22 cellular contexts compared by ENCODE assay signal in the genomic region with DNA sequence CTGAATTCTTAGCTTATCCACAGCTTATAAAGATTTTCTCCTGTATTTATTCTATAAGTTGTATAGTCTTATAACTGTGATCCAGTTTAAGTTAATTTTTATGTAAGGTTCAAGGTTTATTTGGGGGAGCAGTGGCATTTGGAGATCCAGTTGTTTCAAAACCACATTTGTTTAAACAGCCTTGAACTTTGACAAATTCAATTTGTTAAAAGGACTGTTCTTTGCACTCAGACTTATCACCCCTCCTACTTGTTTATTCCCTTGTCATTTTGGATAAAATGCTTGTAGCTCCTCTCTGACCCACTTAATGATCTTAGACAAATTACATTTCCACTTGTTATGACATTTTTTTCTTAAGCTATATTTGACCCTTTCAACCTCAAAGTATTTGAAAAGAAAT.
"Had no signal": no experiment of that assay in that cellular context is flagged by ENCODE, and none has a peak within 500 bp of the region (broad histone marks: within the 10 kb centered on the region; RNA-seq: fewer than 3 reads in every experiment).

No MANE protein-coding gene starts in this region.

- DNase-seq: colonic mucosa; cortex of kidney; effector CD8-positive, alpha-beta T cell; effector memory CD8-positive, alpha-beta T cell; endodermal cell; erythroblast; esophagus squamous epithelium; foreskin fibroblast; foreskin melanocyte; gastrocnemius medialis; glutamatergic neuron; head of caudate nucleus; heart right ventricle; hippocampal formation; left cardiac atrium; left ventricle myocardium inferior; lower lobe of right lung; mesenchymal stem cell; mucosa of descending colon; naive B cell had no signal

- H3K9me3 ChIP-seq: colonic mucosa, esophagus squamous epithelium, gastrocnemius medialis, lower lobe of right lung, mucosa of descending colon had no signal

- H3K36me3 ChIP-seq: colonic mucosa, esophagus squamous epithelium, gastrocnemius medialis, heart right ventricle, left ventricle myocardium inferior, lower lobe of right lung had no signal

- H3K27ac ChIP-seq: colonic mucosa, epithelial cell of prostate, esophagus squamous epithelium, gastrocnemius medialis, heart right ventricle, left ventricle myocardium inferior, lower lobe of right lung had no signal

- H3K4me3 ChIP-seq: colonic mucosa, esophagus squamous epithelium, gastrocnemius medialis, heart right ventricle, left ventricle myocardium inferior, lower lobe of right lung, mucosa of descending colon had no signal

- H3K4me1 ChIP-seq: colonic mucosa, esophagus squamous epithelium, gastrocnemius medialis, heart right ventricle, left ventricle myocardium inferior, lower lobe of right lung had no signal

- H3K27me3 ChIP-seq: colonic mucosa, esophagus squamous epithelium, gastrocnemius medialis, heart right ventricle had no signal

- ATAC-seq: effector memory CD8-positive, alpha-beta T cell; esophagus mucosa; gastrocnemius medialis; heart right ventricle; left cardiac atrium; lower lobe of right lung; mucosa of descending colon had no signal
